Comparison of ENCODE assay signal across 8 cellular contexts in the genomic region with DNA sequence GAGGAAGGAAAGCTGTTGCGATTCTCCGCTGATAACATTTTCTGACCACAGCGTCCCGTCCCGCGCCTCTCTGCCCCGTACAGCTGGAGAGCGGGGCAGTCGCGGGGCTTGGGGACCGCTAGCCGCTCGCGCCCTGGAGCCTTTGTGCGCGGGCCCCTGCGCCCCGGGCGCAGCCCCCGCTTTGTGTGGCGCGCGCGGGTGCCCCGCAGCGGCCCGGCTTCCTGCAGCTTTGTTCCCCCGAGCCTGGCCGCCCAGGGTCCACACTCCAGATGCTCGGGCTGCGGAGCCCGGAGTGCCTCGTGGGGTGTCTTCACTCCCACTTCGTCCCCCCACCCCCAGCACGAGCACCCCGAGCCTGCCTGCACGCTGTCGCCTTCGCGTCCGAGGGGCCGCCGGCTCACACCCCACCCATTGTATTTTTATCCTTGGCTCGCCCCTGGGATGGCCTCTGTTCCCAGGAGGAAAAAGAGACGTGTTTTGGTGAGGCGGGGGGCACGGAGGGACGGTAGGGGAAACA. TPM values are rescaled to one million over a fixed set of nuclear protein-coding genes. Genes with fewer than 3 reads are reported as not detected.
DNase-seq lines count a peak whose midpoint lies in the region; ATAC-seq, FAIRE-seq and TF ChIP-seq lines count a peak whose summit lies in the region.

No MANE protein-coding gene starts in this region.

- H3K79me2 ChIP-seq in KMS-11 (ENCODE audit: insufficient read depth, low read depth) (no peaks in the 10 kb centered on the region), keratinocyte (ENCODE audit: control insufficient read depth, insufficient read depth, low read length) (peaks cover 30% of the 10 kb centered on the region)

- ATAC-seq in GM21360 (IDR thresholded peaks at IDR 0.05; ENCODE audit: unreplicated experiment) = peak; percentile 1

- no peaks in the 10 kb centered on the region for H3K27me3 ChIP-seq in KMS-11 (ENCODE audit: insufficient read depth, low read depth)
- no peaks in the 10 kb centered on the region for H3K27me3 ChIP-seq in ascending aorta
- H3K27me3 ChIP-seq in keratinocyte (ENCODE audit: control insufficient read depth, extremely low read depth, insufficient read depth, low read length) = no peaks in the 10 kb centered on the region

- H3K9me3 ChIP-seq in ascending aorta (no peaks in the 10 kb centered on the region), keratinocyte (ENCODE audit: control insufficient read depth, low read depth, low read length) (no peaks in the 10 kb centered on the region)

- peak overlapping the region; percentile 83 for H3K4me2 ChIP-seq in KMS-11
- peak overlapping the region; percentile 89 for H3K4me2 ChIP-seq in keratinocyte (ENCODE audit: control insufficient read depth, extremely low read depth, insufficient read depth, low read depth, low read length)

- dilution Hi-C loops in keratinocyte (cut with MboI; ENCODE audit: extremely low pct_ligation_motif_present, low sequenced_read_pairs) = no loop called here

- peak overlapping the region; percentile 82 to 95 (median 89) for H3K27ac Mint-ChIP-seq in CD14-positive monocyte

- peaks cover 12 to 15% of the 10 kb centered on the region in 2 donors for H3K36me3 Mint-ChIP-seq in CD14-positive monocyte

- no peak for DNase-seq in CD14-positive monocyte (ENCODE audit: low spot score)
- DNase-seq in ascending aorta (ENCODE audit: low spot score in 2 of 2) = peak in 1 of 2 donors; percentile 66
- no peak for DNase-seq in keratinocyte (ENCODE audit: low read depth, low spot score)
- peak in 5 of 49 donors; percentile 35 to 52 (median 40) for DNase-seq in substantia nigra (lab: John Stamatoyannopoulos, UW)
- no peak for DNase-seq in islet precursor cell
- DNase-seq in effector CD4-positive, alpha-beta T cell = no peak

- intact Hi-C loops in CD14-positive monocyte (cut with micrococcal nuclease) (loop anchor here in 1 of 2 donors (5.0 kb wide), 1 partner anchor 34 kb away; no protein-coding TSS in a partner anchor), ascending aorta (cut with DNase I) (loop anchor here (1.0 to 10.0 kb wide), 5 partner anchors 21 to 322 kb away; no protein-coding TSS in a partner anchor)

- H2AFZ ChIP-seq in KMS-11 (ENCODE audit: low read depth) = peak overlapping the region; percentile 84
- peak overlapping the region; percentile 94 for H2AFZ ChIP-seq in keratinocyte (ENCODE audit: control insufficient read depth, low read length)

- H3K36me3 ChIP-seq in KMS-11 (ENCODE audit: insufficient read depth) = no peaks in the 10 kb centered on the region
- no peaks in the 10 kb centered on the region for H3K36me3 ChIP-seq in ascending aorta
- no peaks in the 10 kb centered on the region for H3K36me3 ChIP-seq in keratinocyte (ENCODE audit: control insufficient read depth in 2 of 2, extremely low read depth in 1 of 2, insufficient read depth in 2 of 2, low read length in 2 of 2)

- TF ChIP-seq CTCF in CD14-positive monocyte (IDR thresholded peaks at IDR 0.05) = no peak
- TF ChIP-seq CTCF in KMS-11 (conservative IDR thresholded peaks at IDR 0.05; ENCODE audit: low read depth, low read length) = no peak
- TF ChIP-seq CTCF in ascending aorta (IDR thresholded peaks at IDR 0.05) = no peak
- TF ChIP-seq CTCF in keratinocyte (optimal IDR thresholded peaks at IDR 0.05 in 1 of 3, IDR thresholded peaks at IDR 0.05 in 1 of 3, conservative IDR thresholded peaks at IDR 0.05 in 1 of 3; ENCODE audit: extremely low read depth in 1 of 3, insufficient read depth in 2 of 3, low read length in 3 of 3) = peak in 1 of 3 experiments; percentile 1

- H3K4me1 Mint-ChIP-seq in CD14-positive monocyte = peaks cover 56% of the 10 kb centered on the region

- H3K4me1 ChIP-seq in KMS-11 (ENCODE audit: low read depth, poor library complexity, severe bottlenecking) = peaks cover 38% of the 10 kb centered on the region
- H3K4me1 ChIP-seq in ascending aorta = peaks cover 3 to 17% of the 10 kb centered on the region in 2 donors
- peaks cover 30% of the 10 kb centered on the region for H3K4me1 ChIP-seq in keratinocyte (ENCODE audit: control insufficient read depth, extremely low read depth, insufficient read depth, low read length)

- H3K27me3 Mint-ChIP-seq in CD14-positive monocyte (ENCODE audit: low read depth in 3 of 3) = peaks cover 0 to 3% (median 3%) of the 10 kb centered on the region in 3 donors

- peaks cover 0 to 2% (median 0%) of the 10 kb centered on the region in 7 donors for H3K9me3 Mint-ChIP-seq in CD14-positive monocyte

- H3K4me3 Mint-ChIP-seq in CD14-positive monocyte = peak overlapping the region; percentile 96 to 98

- peak overlapping the region; percentile 83 for H3K9ac ChIP-seq in KMS-11
- peak overlapping the region; percentile 84 for H3K9ac ChIP-seq in keratinocyte (ENCODE audit: control insufficient read depth, extremely low read depth, insufficient read depth, low read length)

- H3K9me1 ChIP-seq in keratinocyte (ENCODE audit: control insufficient read depth, extremely low read depth, insufficient read depth, low read length) = no peaks in the 10 kb centered on the region

- H3K27ac ChIP-seq in KMS-11 (peak overlapping the region; percentile 43), ascending aorta (peak overlapping the region; percentile 68 to 81), keratinocyte (ENCODE audit: control insufficient read depth, insufficient read depth, low read length) (peak overlapping the region; percentile 68), substantia nigra (ENCODE audit: low read depth, low read length, poor library complexity, severe bottlenecking) (peak overlapping the region; percentile 72)

- no peak for FAIRE-seq in keratinocyte (lab: Jason Lieb, UNC)

- H3K4me3 ChIP-seq in KMS-11 (IDR thresholded peaks at IDR 0.05; ENCODE audit: insufficient read depth, low read depth, low read length) (no peak overlapping the region), ascending aorta (peak overlapping the region; percentile 73 to 99), keratinocyte (ENCODE audit: control insufficient read depth in 2 of 3, extremely low read depth in 1 of 3, insufficient read depth in 2 of 3, low read depth in 1 of 3, low read length in 3 of 3) (peak overlapping the region; percentile 60 to 90 (median 86))

- H4K20me1 ChIP-seq in KMS-11 (ENCODE audit: insufficient read depth) (no peaks in the 10 kb centered on the region), keratinocyte (ENCODE audit: control insufficient read depth, extremely low read depth, insufficient read depth, low read length) (no peaks in the 10 kb centered on the region)

RNA-seq across cellular contexts. Expression of a gene that starts 0.5 kb away (rescaled TPM):
- polyA plus RNA-seq in CD14-positive monocyte (10 to 100 TPM; 11.2 to 26.0 TPM), keratinocyte (7.0 to 10.3 TPM (median 9.3 TPM) in 3 replicates)
- 6.9 TPM for total RNA-seq in ascending aorta
- 7.6 TPM for polyA plus RNA-seq in keratinocyte (2011; ENCODE audit: low read depth)
- 3.1 and 5.0 TPM in 2 replicates for polyA plus RNA-seq in keratinocyte (2011; cell fraction: cytosol; rRNA removed)
- polyA plus RNA-seq in keratinocyte (2011; cell fraction: nucleus; rRNA removed) = 29.1 and 29.5 TPM in 2 replicates
- polyA plus RNA-seq in keratinocyte (2012; ENCODE audit: low replicate concordance) = 6.1 and 8.0 TPM in 2 replicates
- 11.5 to 33.8 TPM (median 21.1 TPM) in 3 replicates for polyA minus RNA-seq in keratinocyte
- polyA minus RNA-seq in keratinocyte (2011; cell fraction: cytosol; rRNA and poly(A)+ RNA removed) = 7.7 TPM
- polyA minus RNA-seq in keratinocyte (2011; cell fraction: nucleus; rRNA and poly(A)+ RNA removed) = 41.9 and 80.6 TPM in 2 replicates
